In genomic region chr16:81366316-81366932, GRCh38 we compare ENCODE assay signal across 1 cellular context.
TF ChIP-seq lines count a peak whose summit lies in the region.

No MANE protein-coding gene starts in this region.

TF ChIP-seq in K562, 482 proteins besides CTCF, POLR2A, EP300 and RAD21 (continued from another document and continues in another):
- no peak for TF ChIP-seq E2F8 (IDR thresholded peaks at IDR 0.05; ENCODE audit: low read depth, partially characterized antibody)
- no peak for TF ChIP-seq NFIX (CRISPR knock-in tag; IDR thresholded peaks at IDR 0.05; ENCODE audit: low read depth)
- TF ChIP-seq IRF9 (tag; IDR thresholded peaks at IDR 0.05) = no peak
- no peak for TF ChIP-seq RFX1 (IDR thresholded peaks at IDR 0.05)
- TF ChIP-seq, protein P1, sequence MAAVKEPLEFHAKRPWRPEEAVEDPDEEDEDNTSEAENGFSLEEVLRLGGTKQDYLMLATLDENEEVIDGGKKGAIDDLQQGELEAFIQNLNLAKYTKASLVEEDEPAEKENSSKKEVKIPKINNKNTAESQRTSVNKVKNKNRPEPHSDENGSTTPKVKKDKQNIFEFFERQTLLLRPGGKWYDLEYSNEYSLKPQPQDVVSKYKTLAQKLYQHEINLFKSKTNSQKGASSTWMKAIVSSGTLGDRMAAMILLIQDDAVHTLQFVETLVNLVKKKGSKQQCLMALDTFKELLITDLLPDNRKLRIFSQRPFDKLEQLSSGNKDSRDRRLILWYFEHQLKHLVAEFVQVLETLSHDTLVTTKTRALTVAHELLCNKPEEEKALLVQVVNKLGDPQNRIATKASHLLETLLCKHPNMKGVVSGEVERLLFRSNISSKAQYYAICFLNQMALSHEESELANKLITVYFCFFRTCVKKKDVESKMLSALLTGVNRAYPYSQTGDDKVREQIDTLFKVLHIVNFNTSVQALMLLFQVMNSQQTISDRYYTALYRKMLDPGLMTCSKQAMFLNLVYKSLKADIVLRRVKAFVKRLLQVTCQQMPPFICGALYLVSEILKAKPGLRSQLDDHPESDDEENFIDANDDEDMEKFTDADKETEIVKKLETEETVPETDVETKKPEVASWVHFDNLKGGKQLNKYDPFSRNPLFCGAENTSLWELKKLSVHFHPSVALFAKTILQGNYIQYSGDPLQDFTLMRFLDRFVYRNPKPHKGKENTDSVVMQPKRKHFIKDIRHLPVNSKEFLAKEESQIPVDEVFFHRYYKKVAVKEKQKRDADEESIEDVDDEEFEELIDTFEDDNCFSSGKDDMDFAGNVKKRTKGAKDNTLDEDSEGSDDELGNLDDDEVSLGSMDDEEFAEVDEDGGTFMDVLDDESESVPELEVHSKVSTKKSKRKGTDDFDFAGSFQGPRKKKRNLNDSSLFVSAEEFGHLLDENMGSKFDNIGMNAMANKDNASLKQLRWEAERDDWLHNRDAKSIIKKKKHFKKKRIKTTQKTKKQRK (IDR thresholded peaks at IDR 0.05; ENCODE audit: borderline replicate concordance, low read depth, low read length) = no peak
- TF ChIP-seq MYNN (IDR thresholded peaks at IDR 0.05) = no peak
- no peak for TF ChIP-seq MYNN (CRISPR knock-in tag; IDR thresholded peaks at IDR 0.05)
- no peak for TF ChIP-seq ZNF146 (CRISPR knock-in tag; IDR thresholded peaks at IDR 0.05; ENCODE audit: unreplicated experiment)
- TF ChIP-seq, protein P2, sequence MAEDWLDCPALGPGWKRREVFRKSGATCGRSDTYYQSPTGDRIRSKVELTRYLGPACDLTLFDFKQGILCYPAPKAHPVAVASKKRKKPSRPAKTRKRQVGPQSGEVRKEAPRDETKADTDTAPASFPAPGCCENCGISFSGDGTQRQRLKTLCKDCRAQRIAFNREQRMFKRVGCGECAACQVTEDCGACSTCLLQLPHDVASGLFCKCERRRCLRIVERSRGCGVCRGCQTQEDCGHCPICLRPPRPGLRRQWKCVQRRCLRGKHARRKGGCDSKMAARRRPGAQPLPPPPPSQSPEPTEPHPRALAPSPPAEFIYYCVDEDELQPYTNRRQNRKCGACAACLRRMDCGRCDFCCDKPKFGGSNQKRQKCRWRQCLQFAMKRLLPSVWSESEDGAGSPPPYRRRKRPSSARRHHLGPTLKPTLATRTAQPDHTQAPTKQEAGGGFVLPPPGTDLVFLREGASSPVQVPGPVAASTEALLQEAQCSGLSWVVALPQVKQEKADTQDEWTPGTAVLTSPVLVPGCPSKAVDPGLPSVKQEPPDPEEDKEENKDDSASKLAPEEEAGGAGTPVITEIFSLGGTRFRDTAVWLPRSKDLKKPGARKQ (CRISPR knock-in tag; IDR thresholded peaks at IDR 0.05) = no peak
- no peak for TF ChIP-seq SAFB2 (IDR thresholded peaks at IDR 0.05; ENCODE audit: borderline replicate concordance, low read depth, low read length, severe bottlenecking)
- no peak for TF ChIP-seq SREBF1 (IDR thresholded peaks at IDR 0.05; ENCODE audit: borderline replicate concordance, low read depth, low read length)
- no peak for TF ChIP-seq ATF7 (IDR thresholded peaks at IDR 0.05)
- TF ChIP-seq NELFE (IDR thresholded peaks at IDR 0.05; ENCODE audit: insufficient read depth, insufficient read length) = no peak
- no peak for TF ChIP-seq HMG20B (CRISPR knock-in tag; IDR thresholded peaks at IDR 0.05)
- no peak for TF ChIP-seq POLR3G (IDR thresholded peaks at IDR 0.05; ENCODE audit: extremely low read depth, insufficient read length, insufficient replicate concordance)
- no peak for TF ChIP-seq NR3C1 (CRISPR knock-in tag; IDR thresholded peaks at IDR 0.05)
- TF ChIP-seq HDGF (IDR thresholded peaks at IDR 0.05) = 0 out of 2 replicates have a peak, but pooled peaks have one; percentile 2
- no peak for TF ChIP-seq FUS (optimal IDR thresholded peaks at IDR 0.05; ENCODE audit: low read depth, low read length)
- TF ChIP-seq GABPA (tag; conservative IDR thresholded peaks at IDR 0.05; ENCODE audit: low read depth) = no peak
- peak; percentile 100 for TF ChIP-seq ZNF232 (CRISPR knock-in tag; IDR thresholded peaks at IDR 0.05)
- TF ChIP-seq LCOR (CRISPR knock-in tag; IDR thresholded peaks at IDR 0.05) = no peak
- TF ChIP-seq ZNF449 (CRISPR knock-in tag; IDR thresholded peaks at IDR 0.05) = no peak
- no peak for TF ChIP-seq ZKSCAN1 (IDR thresholded peaks at IDR 0.05; ENCODE audit: low read depth, low read length)
- TF ChIP-seq DEAF1 (CRISPR knock-in tag; IDR thresholded peaks at IDR 0.05) = peak; percentile 80
- no peak for TF ChIP-seq RBM25 (IDR thresholded peaks at IDR 0.05; ENCODE audit: low read depth, low read length, severe bottlenecking)
- no peak for TF ChIP-seq NR2C2 (CRISPR knock-in tag; IDR thresholded peaks at IDR 0.05)
- TF ChIP-seq NR2C2 (tag; IDR thresholded peaks at IDR 0.05) = no peak
- no peak for TF ChIP-seq YBX1 (IDR thresholded peaks at IDR 0.05)
- TF ChIP-seq ZNF316 (IDR thresholded peaks at IDR 0.05) = peak; percentile 75
- TF ChIP-seq TARDBP (IDR thresholded peaks at IDR 0.05) = no peak
- TF ChIP-seq MAFG (tag; conservative IDR thresholded peaks at IDR 0.05) = peak; percentile 62; the same call in 1 of the 2 replicates
- TF ChIP-seq ZNF592 (IDR thresholded peaks at IDR 0.05) = no peak
- no peak for TF ChIP-seq RBM39 (optimal IDR thresholded peaks at IDR 0.05; ENCODE audit: low read depth, low read length)
- TF ChIP-seq REST (CRISPR knock-in tag; IDR thresholded peaks at IDR 0.05; ENCODE audit: low read depth) = no peak
- no peak for TF ChIP-seq ZNF583 (CRISPR knock-in tag; IDR thresholded peaks at IDR 0.05)
- TF ChIP-seq POLR2AphosphoS2 (IDR thresholded peaks at IDR 0.05; ENCODE audit: low read length) = no peak
- TF ChIP-seq STAG1 (CRISPR knock-in tag; IDR thresholded peaks at IDR 0.05; ENCODE audit: borderline replicate concordance) = no peak; the same call in 1 of the 2 replicates
- TF ChIP-seq ETS2 (tag; IDR thresholded peaks at IDR 0.05; ENCODE audit: borderline replicate concordance, poor library complexity, severe bottlenecking) = no peak
- TF ChIP-seq ZNF280B (CRISPR knock-in tag; IDR thresholded peaks at IDR 0.05) = no peak
- no peak for TF ChIP-seq HCFC1 (IDR thresholded peaks at IDR 0.05; ENCODE audit: low read depth, low read length)
- TF ChIP-seq SMC3 (conservative IDR thresholded peaks at IDR 0.05; ENCODE audit: insufficient read depth, low read depth, low read length) = peak; percentile 82
- TF ChIP-seq NR1H2 (CRISPR knock-in tag; IDR thresholded peaks at IDR 0.05) = no peak
- no peak for TF ChIP-seq CAMTA2 (CRISPR knock-in tag; conservative IDR thresholded peaks at IDR 0.05)
- no peak for TF ChIP-seq ZNF561 (CRISPR knock-in tag; conservative IDR thresholded peaks at IDR 0.05)
